ENCODE assay signal across 11 cellular contexts in genomic region chr1:236507022-236507700, GRCh38. TPM values are rescaled to one million over a fixed set of nuclear protein-coding genes. Genes with fewer than 3 reads are reported as not detected.
DNase-seq lines count a peak whose midpoint lies in the region; ATAC-seq, FAIRE-seq and TF ChIP-seq lines count a peak whose summit lies in the region.
"Had no signal": no experiment of that assay in that cellular context is flagged by ENCODE, and none has a peak within 500 bp of the region (broad histone marks: within the 10 kb centered on the region; RNA-seq: fewer than 3 reads in every experiment).

No MANE protein-coding gene starts in this region.

- no peaks in the 10 kb centered on the region for H3K9me3 ChIP-seq in keratinocyte (ENCODE audit: control insufficient read depth, low read depth, low read length)
- H3K9me3 ChIP-seq in upper lobe of right lung = no peaks in the 10 kb centered on the region
- H3K9me3 ChIP-seq in esophagus muscularis mucosa = no peaks in the 10 kb centered on the region
- H3K9me3 ChIP-seq: tibial nerve had no signal

- intact Hi-C loops in natural killer cell (cut with micrococcal nuclease) = no loop called here
- intact Hi-C loops in upper lobe of right lung (cut with DNase I) = no loop called here
- intact Hi-C loops in esophagus muscularis mucosa (cut with DNase I) = no loop called here

- no peaks in the 10 kb centered on the region for H4K20me1 ChIP-seq in keratinocyte (ENCODE audit: control insufficient read depth, extremely low read depth, insufficient read depth, low read length)

- H3K36me3 Mint-ChIP-seq in natural killer cell treated with Interleukin-12 subunit alpha and Interleukin-12 subunit beta and Interleukin-15 and Interleukin-18, amount 100 ng/mL, for 72 hours = no peaks in the 10 kb centered on the region
- H3K36me3 Mint-ChIP-seq in natural killer cell = no peaks in the 10 kb centered on the region

- TF ChIP-seq CTCF in natural killer cell (IDR thresholded peaks at IDR 0.05) (no peak), keratinocyte (optimal IDR thresholded peaks at IDR 0.05 in 1 of 3, IDR thresholded peaks at IDR 0.05 in 1 of 3, conservative IDR thresholded peaks at IDR 0.05 in 1 of 3; ENCODE audit: extremely low read depth in 1 of 3, insufficient read depth in 2 of 3, low read length in 3 of 3) (no peak), upper lobe of right lung (IDR thresholded peaks at IDR 0.05) (no peak), esophagus muscularis mucosa (IDR thresholded peaks at IDR 0.05) (no peak)

- WGBS in esophagus muscularis mucosa = 76% methylated on average over 5 of the region's 5 CpGs

- ATAC-seq in natural killer cell treated with Interleukin-12 subunit alpha and Interleukin-12 subunit beta and Interleukin-15 and Interleukin-18, amount 100 ng/mL, for 72 hours = peak in 1 of 2 donors; percentile 63
- ATAC-seq in natural killer cell (no peak), upper lobe of right lung (peak; percentile 79)

- H3K4me1 ChIP-seq in keratinocyte (ENCODE audit: control insufficient read depth, extremely low read depth, insufficient read depth, low read length) (peaks cover 4% of the 10 kb centered on the region), upper lobe of right lung (peaks cover 11% of the 10 kb centered on the region), esophagus muscularis mucosa (peaks cover 8 to 12% (median 11%) of the 10 kb centered on the region in 4 donors)

- H3K4me3 ChIP-seq in keratinocyte (ENCODE audit: control insufficient read depth in 2 of 3, extremely low read depth in 1 of 3, insufficient read depth in 2 of 3, low read depth in 1 of 3, low read length in 3 of 3) (no peak overlapping the region), upper lobe of right lung (no peak overlapping the region), esophagus muscularis mucosa (no peak overlapping the region)
- H3K4me3 ChIP-seq: tibial nerve had no signal

- H3K27me3 ChIP-seq in keratinocyte (ENCODE audit: control insufficient read depth, extremely low read depth, insufficient read depth, low read length) = no peaks in the 10 kb centered on the region
- H3K27me3 ChIP-seq in upper lobe of right lung = no peaks in the 10 kb centered on the region
- H3K27me3 ChIP-seq in esophagus muscularis mucosa = no peaks in the 10 kb centered on the region
- H3K27me3 ChIP-seq: tibial nerve had no signal

- H3K4me1 Mint-ChIP-seq in natural killer cell treated with Interleukin-12 subunit alpha and Interleukin-12 subunit beta and Interleukin-15 and Interleukin-18, amount 100 ng/mL, for 72 hours (ENCODE audit: low read depth in 2 of 2) = peaks cover 12 to 36% of the 10 kb centered on the region in 2 donors
- peaks cover 7% of the 10 kb centered on the region in 2 donors for H3K4me1 Mint-ChIP-seq in natural killer cell

- peak overlapping the region; percentile 42 for H2AFZ ChIP-seq in keratinocyte (ENCODE audit: control insufficient read depth, low read length)

- H3K27ac ChIP-seq in keratinocyte (ENCODE audit: control insufficient read depth, insufficient read depth, low read length) (no peak overlapping the region), upper lobe of right lung (no peak overlapping the region), esophagus muscularis mucosa (replicated peaks in 1 of 4) (peak overlapping the region in 1 of 4 donors; percentile 55)
- H3K27ac ChIP-seq: tibial nerve had no signal

- dilution Hi-C loops in keratinocyte (cut with MboI; ENCODE audit: extremely low pct_ligation_motif_present, low sequenced_read_pairs) = no loop called here

- H3K4me2 ChIP-seq in keratinocyte (ENCODE audit: control insufficient read depth, extremely low read depth, insufficient read depth, low read depth, low read length) = no peak overlapping the region

- no peak overlapping the region for H3K9ac ChIP-seq in keratinocyte (ENCODE audit: control insufficient read depth, extremely low read depth, insufficient read depth, low read length)

- H3K27ac Mint-ChIP-seq in natural killer cell treated with Interleukin-12 subunit alpha and Interleukin-12 subunit beta and Interleukin-15 and Interleukin-18, amount 100 ng/mL, for 72 hours = peak overlapping the region in 1 of 2 donors; percentile 95
- H3K27ac Mint-ChIP-seq in natural killer cell = no peak overlapping the region

- no peaks in the 10 kb centered on the region for H3K79me2 ChIP-seq in keratinocyte (ENCODE audit: control insufficient read depth, insufficient read depth, low read length)

- peaks cover 0 to 6% of the 10 kb centered on the region in 2 donors for H3K27me3 Mint-ChIP-seq in natural killer cell treated with Interleukin-12 subunit alpha and Interleukin-12 subunit beta and Interleukin-15 and Interleukin-18, amount 100 ng/mL, for 72 hours
- H3K27me3 Mint-ChIP-seq in natural killer cell (ENCODE audit: low read depth in 2 of 2) = peaks cover 2 to 8% of the 10 kb centered on the region in 2 donors

- H3K36me3 ChIP-seq in keratinocyte (ENCODE audit: control insufficient read depth in 2 of 2, extremely low read depth in 1 of 2, insufficient read depth in 2 of 2, low read length in 2 of 2) (no peaks in the 10 kb centered on the region), upper lobe of right lung (no peaks in the 10 kb centered on the region), esophagus muscularis mucosa (no peaks in the 10 kb centered on the region)
- H3K36me3 ChIP-seq: tibial nerve had no signal

- TF ChIP-seq POLR2A in GM12892 (IDR thresholded peaks at IDR 0.05; ENCODE audit: low read depth, low read length) (no peak), esophagus muscularis mucosa (IDR thresholded peaks at IDR 0.05; ENCODE audit: low read depth) (no peak)

- H3K4me3 Mint-ChIP-seq in natural killer cell treated with Interleukin-12 subunit alpha and Interleukin-12 subunit beta and Interleukin-15 and Interleukin-18, amount 100 ng/mL, for 72 hours = peak overlapping the region; percentile 41
- H3K4me3 Mint-ChIP-seq in natural killer cell = no peak overlapping the region
- H3K4me3 Mint-ChIP-seq: neural crest cell had no signal

- no peaks in the 10 kb centered on the region for H3K9me3 Mint-ChIP-seq in natural killer cell treated with Interleukin-12 subunit alpha and Interleukin-12 subunit beta and Interleukin-15 and Interleukin-18, amount 100 ng/mL, for 72 hours
- no peaks in the 10 kb centered on the region for H3K9me3 Mint-ChIP-seq in natural killer cell
- H3K9me3 Mint-ChIP-seq: neural crest cell had no signal

- no peak for DNase-seq in natural killer cell treated with Interleukin-12 subunit alpha and Interleukin-12 subunit beta and Interleukin-15 and Interleukin-18, amount 100 ng/mL, for 72 hours (ENCODE audit: low spot score)
- DNase-seq in natural killer cell (no peak), astrocyte of the hippocampus (ENCODE audit: low read depth, low spot score) (peak; percentile 79), keratinocyte (ENCODE audit: low read depth, low spot score) (no peak), upper lobe of right lung (no peak), GM12892 (ENCODE audit: insufficient read length) (no peak), esophagus muscularis mucosa (ENCODE audit: extremely low spot score) (no peak)
- DNase-seq in activated CD4-positive, alpha-beta T cell treated with anti-CD3 and anti-CD28 coated beads for 4 hours = no peak
- DNase-seq: NCI-H1417 treated with DMSO at 0.1 percent for 48 hours had no signal

- no peaks in the 10 kb centered on the region for H3K9me1 ChIP-seq in keratinocyte (ENCODE audit: control insufficient read depth, extremely low read depth, insufficient read depth, low read length)

- no peak for TF ChIP-seq EP300 in esophagus muscularis mucosa (IDR thresholded peaks at IDR 0.05)

- no peak for FAIRE-seq in keratinocyte (lab: Jason Lieb, UNC)
- no peak for FAIRE-seq in GM12892 (lab: Jason Lieb, UNC)

RNA-seq across cellular contexts. Expression of gene LGALS8, which starts 16.6 kb away (rescaled TPM):
- total RNA-seq in natural killer cell treated with Interleukin-12 subunit alpha and Interleukin-12 subunit beta and Interleukin-15 and Interleukin-18, amount 100 ng/mL, for 72 hours = 100 to 1,000 TPM in 1 of 2 donors, 10 to 100 TPM in 1; 88.2 to 119 TPM
- total RNA-seq in natural killer cell = 100 to 1,000 TPM in 2 of 3 donors, 10 to 100 TPM in 1; 90.5 to 129 (median 114) TPM
- 43.2 to 75.2 TPM (median 71.4 TPM) in 3 replicates for polyA plus RNA-seq in keratinocyte
- 36.6 TPM for polyA plus RNA-seq in keratinocyte (2011; ENCODE audit: low read depth)
- polyA plus RNA-seq in keratinocyte (2011; cell fraction: cytosol; rRNA removed) = 30.5 and 47.4 TPM in 2 replicates
- 98.8 and 104 TPM in 2 replicates for polyA plus RNA-seq in keratinocyte (2011; cell fraction: nucleus; rRNA removed)
- 35.7 and 44.2 TPM in 2 replicates for polyA plus RNA-seq in keratinocyte (2012; ENCODE audit: low replicate concordance)
- 14.8 to 48.9 TPM (median 40.3 TPM) in 3 replicates for polyA minus RNA-seq in keratinocyte
- polyA minus RNA-seq in keratinocyte (2011; cell fraction: cytosol; rRNA and poly(A)+ RNA removed) = 15.7 TPM
- polyA minus RNA-seq in keratinocyte (2011; cell fraction: nucleus; rRNA and poly(A)+ RNA removed) = 24.4 and 51.5 TPM in 2 replicates
- 81.7 TPM for total RNA-seq in upper lobe of right lung
- polyA plus RNA-seq in GM12892 (2012; ENCODE audit: missing spikeins) = 51.8 TPM
- 10 to 100 TPM; 32.8 to 83.3 (median 51.9) TPM for total RNA-seq in esophagus muscularis mucosa
